Comparison of ENCODE assay signal across 8 cellular contexts in genomic region chr1:235160965-235161684, GRCh38. TPM values are rescaled to one million over a fixed set of nuclear protein-coding genes. Genes with fewer than 3 reads are reported as not detected.
A peak's percentile ranks its signal among the peaks of the same experiment; 100 is the strongest.
DNase-seq lines count a peak whose midpoint lies in the region; ATAC-seq, FAIRE-seq and TF ChIP-seq lines count a peak whose summit lies in the region.

Gene RBM34 (minus strand): TSS chr1:235161250. CDS start chr1:235161226, 24 bp downstream.

- H3K9me1 ChIP-seq in endothelial cell of umbilical vein (replicated peaks; ENCODE audit: control insufficient read depth, extremely low read depth, insufficient read depth, low read length) = no peaks in the 10 kb centered on the region

- peak; percentile 75 for DNase-seq in DMS 273 treated with DMSO at 0.1 percent for 48 hours (lab: John Stamatoyannopoulos, UW)
- peak; percentile 90 for DNase-seq in HuH-7.5 (ENCODE audit: low spot score)
- DNase-seq in activated CD8-positive, alpha-beta memory T cell treated with anti-CD3 and anti-CD28 coated beads, Interleukin-2, amount 50 U/mL, for 48 hours = peak; percentile 97
- DNase-seq in endothelial cell of umbilical vein (ENCODE audit: low read depth, low spot score) = peak; percentile 93
- peak; percentile 93 for DNase-seq in midbrain (lab: John Stamatoyannopoulos, UW)
- DNase-seq in stimulated activated CD8-positive, alpha-beta memory T cell treated with anti-CD3 and anti-CD28 coated beads, Interleukin-15, amount 100 ng/mL, for 48 hours (ENCODE audit: low read depth in 2 of 2) = peak; percentile 88

- H3K79me2 ChIP-seq in OCI-LY3 (ENCODE audit: low read length) = peaks cover 16% of the 10 kb centered on the region
- H3K79me2 ChIP-seq in endothelial cell of umbilical vein (ENCODE audit: control insufficient read depth, insufficient read depth, low read length) = peaks cover 25% of the 10 kb centered on the region

- H3K4me3 ChIP-seq in OCI-LY3 (ENCODE audit: low read length) (peak within 1 kb of the TSS; percentile 82), endothelial cell of umbilical vein (replicated peaks in 1 of 3; ENCODE audit: insufficient read depth in 1 of 3, low read depth in 1 of 3, low read length in 3 of 3) (peak within 1 kb of the TSS; percentile 77 to 93 (median 86))

- peak; percentile 93 for TF ChIP-seq POLR2A in endothelial cell of umbilical vein (IDR thresholded peaks at IDR 0.05; ENCODE audit: low read depth, low read length)

- TF ChIP-seq CTCF in OCI-LY3 (IDR thresholded peaks at IDR 0.05; ENCODE audit: low read depth, low read length) = no peak
- TF ChIP-seq CTCF in endothelial cell of umbilical vein (IDR thresholded peaks at IDR 0.05; ENCODE audit: extremely low read depth in 1 of 2, insufficient read depth in 1 of 2, low read depth in 1 of 2, low read length in 2 of 2) = peak in 1 of 2 donors; percentile 28

- H3K9ac ChIP-seq in OCI-LY3 (ENCODE audit: low read length) = peak within 1 kb of the TSS; percentile 75
- peak within 1 kb of the TSS; percentile 81 for H3K9ac ChIP-seq in endothelial cell of umbilical vein (replicated peaks; ENCODE audit: extremely low read depth, insufficient read depth, low read length)

- intact Hi-C loops in endothelial cell of umbilical vein (cut with micrococcal nuclease) = loop anchor here (5.0 kb wide), 1 partner anchor 166 kb away; the partner anchor contains the start of genes ARID4B and GGPS1

- H3K9me3 ChIP-seq in OCI-LY3 (ENCODE audit: insufficient read depth, low read length) = no peaks in the 10 kb centered on the region
- no peaks in the 10 kb centered on the region for H3K9me3 ChIP-seq in endothelial cell of umbilical vein (replicated peaks; ENCODE audit: control insufficient read depth, insufficient read depth, low read length)

- no peaks in the 10 kb centered on the region; the same call in 1 of the 2 replicates for H4K20me1 ChIP-seq in OCI-LY3 (ENCODE audit: insufficient read depth, low read length)
- H4K20me1 ChIP-seq in endothelial cell of umbilical vein (replicated peaks; ENCODE audit: control insufficient read depth, extremely low read depth, insufficient read depth, low read length) = no peaks in the 10 kb centered on the region

- H2AFZ ChIP-seq in OCI-LY3 (ENCODE audit: low read depth, low read length) (peak within 1 kb of the TSS; percentile 93), endothelial cell of umbilical vein (ENCODE audit: low read depth, low read length) (peak within 1 kb of the TSS; percentile 85)

- peak within 1 kb of the TSS; percentile 49 for H3K27ac ChIP-seq in OCI-LY3 (ENCODE audit: low read length)
- H3K27ac ChIP-seq in endothelial cell of umbilical vein (ENCODE audit: insufficient read depth, low read depth, low read length) = peak within 1 kb of the TSS; percentile 66

- H3K27me3 ChIP-seq in OCI-LY3 (ENCODE audit: low read depth, low read length) (no peaks in the 10 kb centered on the region), endothelial cell of umbilical vein (ENCODE audit: control insufficient read depth in 2 of 2, insufficient read depth in 2 of 2, low read length in 2 of 2) (no peaks in the 10 kb centered on the region)

- ATAC-seq in GM21526 (IDR thresholded peaks at IDR 0.05; ENCODE audit: low FRiP score, unreplicated experiment) = peak; percentile 92

- peak; percentile 74 for FAIRE-seq in endothelial cell of umbilical vein (lab: Jason Lieb, UNC)

- POLR2A ChIA-PET in endothelial cell of umbilical vein (lab: Charles Lee) = no interaction called here

- dilution Hi-C loops in endothelial cell of umbilical vein (cut with MboI; ENCODE audit: extremely low pct_ligation_motif_present, low sequenced_read_pairs) = no loop called here

- peak within 1 kb of the TSS; percentile 70 for H3K4me2 ChIP-seq in OCI-LY3 (ENCODE audit: low read length)
- H3K4me2 ChIP-seq in endothelial cell of umbilical vein (ENCODE audit: insufficient read depth, low read length) = peak within 1 kb of the TSS; percentile 91

- CTCF ChIA-PET in endothelial cell of umbilical vein (lab: Charles Lee) = interaction anchor here (0.6 to 1.4 kb wide), 6 partner anchors 57 to 674 kb away, joined by 3 to 5 read pairs (median 4); no protein-coding TSS in a partner anchor

- TSS peak; percentile 79 for BruUV-seq in endothelial cell of umbilical vein (replicated peaks; lab: Mats Ljungman, UMichigan)

- H3K36me3 ChIP-seq in OCI-LY3 (replicated peaks; ENCODE audit: low read depth, low read length) (peaks cover 24% of the 10 kb centered on the region), endothelial cell of umbilical vein (ENCODE audit: control insufficient read depth in 2 of 2, extremely low read depth in 1 of 2, insufficient read depth in 2 of 2, low read length in 2 of 2) (peaks cover 8% of the 10 kb centered on the region in 2 experiments)

- H3K4me1 ChIP-seq in OCI-LY3 (ENCODE audit: low read length) = peaks cover 10% of the 10 kb centered on the region
- peaks cover 4% of the 10 kb centered on the region for H3K4me1 ChIP-seq in endothelial cell of umbilical vein (ENCODE audit: control insufficient read depth, extremely low read depth, insufficient read depth, low read length)

TF ChIP-seq in endothelial cell of umbilical vein, 7 proteins besides CTCF, POLR2A, EP300 and RAD21:
- no peak for TF ChIP-seq EZH2 (IDR thresholded peaks at IDR 0.05; ENCODE audit: borderline replicate concordance, low read depth, low read length, severe bottlenecking)
- no peak for TF ChIP-seq GATA2 (IDR thresholded peaks at IDR 0.05; ENCODE audit: insufficient read depth, insufficient read length, low read depth, low read length)
- no peak for TF ChIP-seq JUN (IDR thresholded peaks at IDR 0.05; ENCODE audit: borderline replicate concordance, insufficient read depth, insufficient read length, low read depth)
- no peak for TF ChIP-seq MAX (IDR thresholded peaks at IDR 0.05; ENCODE audit: insufficient read depth, insufficient read length)
- TF ChIP-seq POLR2AphosphoS5 (IDR thresholded peaks at IDR 0.05; ENCODE audit: insufficient read depth, low read depth, low read length) = peak; percentile 98
- no peak for TF ChIP-seq MYC (IDR thresholded peaks at IDR 0.05; ENCODE audit: low read depth, low read length)
- TF ChIP-seq FOS (IDR thresholded peaks at IDR 0.05; ENCODE audit: borderline replicate concordance, insufficient read depth, low read length) = no peak

RNA-seq across cellular contexts. Expression of gene RBM34, which starts in this region (rescaled TPM):
- total RNA-seq in endothelial cell of umbilical vein = 78.4 and 80.7 TPM in 2 replicates
- polyA plus RNA-seq in endothelial cell of umbilical vein = 16.1 and 17.7 TPM in 2 replicates
- 33.7 TPM in 2 replicates for polyA plus RNA-seq in endothelial cell of umbilical vein (2011; cell fraction: cytosol; rRNA removed)
- polyA plus RNA-seq in endothelial cell of umbilical vein (2011; cell fraction: nucleus; rRNA removed) = 19.6 and 27.0 TPM in 2 replicates
- polyA plus RNA-seq in endothelial cell of umbilical vein (2012) = 75.8 and 104 TPM in 2 replicates
- 11.4 and 18.0 TPM in 2 replicates for polyA minus RNA-seq in endothelial cell of umbilical vein
- 14.8 TPM for polyA minus RNA-seq in endothelial cell of umbilical vein (2011; cell fraction: cytosol; rRNA and poly(A)+ RNA removed)
- 18.8 and 27.2 TPM in 2 replicates for polyA minus RNA-seq in endothelial cell of umbilical vein (2011; cell fraction: nucleus; rRNA and poly(A)+ RNA removed)

Comparison
In these comparisons a context has a peak if more than half of its experiments do, and no peak if none do; other contexts are left out.
1. Peak in every context shown above with its lines: DNase-seq, ATAC-seq, H3K4me3 ChIP-seq and H3K27ac ChIP-seq.